In the genomic region with DNA sequence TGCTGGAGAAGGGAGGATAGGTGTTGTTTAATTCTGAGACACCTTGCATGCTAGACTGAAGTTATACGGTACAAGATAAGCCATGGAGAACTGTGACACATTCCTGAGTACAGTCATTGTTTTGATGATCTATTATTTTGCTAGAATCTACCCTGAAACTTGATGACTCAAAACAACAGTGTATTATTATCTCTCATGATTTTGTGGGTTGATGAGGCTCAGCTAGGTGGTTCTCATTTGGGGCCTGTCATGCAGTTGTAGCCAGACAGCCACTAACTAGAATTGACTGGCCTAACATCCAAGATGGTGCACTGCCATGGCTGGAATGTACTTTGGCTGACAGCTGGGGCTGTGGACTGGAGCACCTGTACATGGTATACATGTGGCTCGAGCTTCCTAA, we compare ENCODE assay signal across 20 cellular contexts. TPM values are rescaled to one million over a fixed set of nuclear protein-coding genes. Genes with fewer than 3 reads are reported as not detected.
DNase-seq lines count a peak whose midpoint lies in the region; ATAC-seq and TF ChIP-seq lines count a peak whose summit lies in the region.
"Had no signal": no experiment of that assay in that cellular context is flagged by ENCODE, and none has a peak within 500 bp of the region (broad histone marks: within the 10 kb centered on the region; RNA-seq: fewer than 3 reads in every experiment).

No MANE protein-coding gene starts in this region.

- H3K4me1 Mint-ChIP-seq in activated CD4-positive, alpha-beta T cell treated with anti-CD3 and anti-CD28 coated beads, Interleukin-2, amount 10 ng/mL, durations not matched to agents 24 days and 14 days: peaks cover 19% of the 10 kb centered on the region
- peaks cover 23% of the 10 kb centered on the region for H3K4me1 Mint-ChIP-seq in activated CD4-positive, alpha-beta T cell treated with anti-CD3 and anti-CD28 coated beads, Interleukin-2, amount 10 ng/mL, durations not matched to agents 7 days and 5 days
- peaks cover 11% of the 10 kb centered on the region in 2 experiments for H3K4me1 Mint-ChIP-seq in H9
- H3K4me1 Mint-ChIP-seq in activated naive CD8-positive, alpha-beta T cell (ENCODE audit: low read depth): peaks cover 34% of the 10 kb centered on the region

- H4K20me1 ChIP-seq in H9 (ENCODE audit: control insufficient read depth, insufficient read depth, insufficient read length): no peaks in the 10 kb centered on the region

- H3K27ac Mint-ChIP-seq in activated CD4-positive, alpha-beta T cell treated with anti-CD3 and anti-CD28 coated beads, Interleukin-2, amount 10 ng/mL, durations not matched to agents 24 days and 14 days: peak overlapping the region; percentile 73
- no peak overlapping the region for H3K27ac Mint-ChIP-seq in activated CD4-positive, alpha-beta T cell treated with anti-CD3 and anti-CD28 coated beads, Interleukin-2, amount 10 ng/mL, durations not matched to agents 7 days and 5 days
- no peak overlapping the region for H3K27ac Mint-ChIP-seq in H9
- H3K27ac Mint-ChIP-seq in activated naive CD8-positive, alpha-beta T cell: peak overlapping the region; percentile 96
- H3K27ac Mint-ChIP-seq: type B pancreatic cell had no signal

- CTCF ChIA-PET in activated CD4-positive, alpha-beta T cell treated with anti-CD3 and anti-CD28 coated beads, Interleukin-2, amount 10 ng/mL, durations not matched to agents 7 days and 5 days (lab: Charles Lee): interaction anchor here (0.6 to 1.2 kb wide), 5 partner anchors 11 to 54 kb away, joined by 3 to 4 read pairs (median 3); no protein-coding TSS in a partner anchor

- no peak overlapping the region; the same call in 1 of the 2 replicates for H3K14ac ChIP-seq in H9 (ENCODE audit: insufficient read depth, low read length)

- intact Hi-C loops in activated CD4-positive, alpha-beta T cell treated with anti-CD3 and anti-CD28 coated beads, Interleukin-2, amount 10 ng/mL, durations not matched to agents 24 days and 14 days (cut with micrococcal nuclease): loop anchor here (2.0 to 5.0 kb wide), 4 partner anchors 22 to 230 kb away; no protein-coding TSS in a partner anchor

- no peak overlapping the region for H2BK15ac ChIP-seq in H9 (ENCODE audit: low read depth, low read length)

- no peak overlapping the region for H3K9ac ChIP-seq in H9 (ENCODE audit: extremely low read depth, insufficient read length, low read length)

- H2BK5ac ChIP-seq in H9 (ENCODE audit: insufficient read length, low read length): no peak overlapping the region

- no peaks in the 10 kb centered on the region for H3K4me1 ChIP-seq in H9 (ENCODE audit: insufficient read depth, low read length)

- no peak for TF ChIP-seq CTCF in H9 (conservative IDR thresholded peaks at IDR 0.05)

- no peak overlapping the region for H3K27ac ChIP-seq in H9 (ENCODE audit: insufficient read length, low read depth, low read length)
- H3K27ac ChIP-seq: gastroesophageal sphincter, SJSA1 had no signal

- no peak overlapping the region for H4K91ac ChIP-seq in H9 (ENCODE audit: insufficient read length, low read depth, low read length)

- H3K23ac ChIP-seq in H9 (ENCODE audit: insufficient read length, low read depth, low read length): no peak overlapping the region

- H3K4ac ChIP-seq in H9 (ENCODE audit: low read depth, low read length): no peak overlapping the region

- H3K18ac ChIP-seq in H9 (ENCODE audit: insufficient read length, low read depth, low read length): no peak overlapping the region

- peaks cover 4% of the 10 kb centered on the region for H3K36me3 Mint-ChIP-seq in activated CD4-positive, alpha-beta T cell treated with anti-CD3 and anti-CD28 coated beads, Interleukin-2, amount 10 ng/mL, durations not matched to agents 24 days and 14 days (ENCODE audit: low read depth)
- H3K36me3 Mint-ChIP-seq in activated CD4-positive, alpha-beta T cell treated with anti-CD3 and anti-CD28 coated beads, Interleukin-2, amount 10 ng/mL, durations not matched to agents 7 days and 5 days (ENCODE audit: low read depth): peaks cover 2% of the 10 kb centered on the region
- no peaks in the 10 kb centered on the region for H3K36me3 Mint-ChIP-seq in H9 (ENCODE audit: insufficient read depth in 1 of 3, low read depth in 3 of 3)
- peaks cover 6% of the 10 kb centered on the region for H3K36me3 Mint-ChIP-seq in activated naive CD8-positive, alpha-beta T cell
- H3K36me3 Mint-ChIP-seq: type B pancreatic cell had no signal

- H3K4me3 Mint-ChIP-seq in activated CD4-positive, alpha-beta T cell treated with anti-CD3 and anti-CD28 coated beads, Interleukin-2, amount 10 ng/mL, durations not matched to agents 24 days and 14 days: no peak overlapping the region
- H3K4me3 Mint-ChIP-seq in activated CD4-positive, alpha-beta T cell treated with anti-CD3 and anti-CD28 coated beads, Interleukin-2, amount 10 ng/mL, durations not matched to agents 7 days and 5 days: no peak overlapping the region
- no peak overlapping the region for H3K4me3 Mint-ChIP-seq in H9
- no peak overlapping the region for H3K4me3 Mint-ChIP-seq in activated naive CD8-positive, alpha-beta T cell
- H3K4me3 Mint-ChIP-seq: CD4-positive, alpha-beta memory T cell; type B pancreatic cell had no signal

- H3K23me2 ChIP-seq in H9 (ENCODE audit: insufficient read length, low read depth, low read length, poor library complexity, severe bottlenecking): no peaks in the 10 kb centered on the region

- H3K27me3 Mint-ChIP-seq in activated CD4-positive, alpha-beta T cell treated with anti-CD3 and anti-CD28 coated beads, Interleukin-2, amount 10 ng/mL, durations not matched to agents 24 days and 14 days: peaks cover 26% of the 10 kb centered on the region
- H3K27me3 Mint-ChIP-seq in activated CD4-positive, alpha-beta T cell treated with anti-CD3 and anti-CD28 coated beads, Interleukin-2, amount 10 ng/mL, durations not matched to agents 7 days and 5 days: peaks cover 14% of the 10 kb centered on the region
- peaks cover 32% of the 10 kb centered on the region for H3K27me3 Mint-ChIP-seq in H9 (ENCODE audit: low read depth)
- peaks cover 4% of the 10 kb centered on the region for H3K27me3 Mint-ChIP-seq in activated naive CD8-positive, alpha-beta T cell
- H3K27me3 Mint-ChIP-seq: type B pancreatic cell had no signal

- no peaks in the 10 kb centered on the region; the same call in 1 of the 2 replicates for H3K27me3 ChIP-seq in H9 (ENCODE audit: insufficient read depth, low read length)
- H3K27me3 ChIP-seq: gastroesophageal sphincter, MG63, SJSA1 had no signal

- H2BK12ac ChIP-seq in H9 (ENCODE audit: insufficient read length, low read depth, low read length): peak overlapping the region; percentile 14

- H4K8ac ChIP-seq in H9 (replicated peaks; ENCODE audit: insufficient read length, low read depth, low read length): no peak overlapping the region

- H2AK5ac ChIP-seq in H9 (ENCODE audit: insufficient read length, low read length): no peak overlapping the region

- POLR2A ChIA-PET in activated CD4-positive, alpha-beta T cell treated with anti-CD3 and anti-CD28 coated beads, Interleukin-2, amount 10 ng/mL, durations not matched to agents 7 days and 5 days (lab: Charles Lee): no interaction called here

- no peak overlapping the region for H3T11ph ChIP-seq in H9 (ENCODE audit: low read length)

- no peaks in the 10 kb centered on the region for H3K9me3 ChIP-seq in H9 (ENCODE audit: control insufficient read depth, low read depth, low read length)
- H3K9me3 ChIP-seq: gastroesophageal sphincter, MG63 had no signal

- H2BK120ac ChIP-seq in H9 (ENCODE audit: low read depth, low read length, poor library complexity, severe bottlenecking): no peak overlapping the region

- peaks cover 23% of the 10 kb centered on the region for H3K9me3 Mint-ChIP-seq in activated CD4-positive, alpha-beta T cell treated with anti-CD3 and anti-CD28 coated beads, Interleukin-2, amount 10 ng/mL, durations not matched to agents 24 days and 14 days
- H3K9me3 Mint-ChIP-seq in activated CD4-positive, alpha-beta T cell treated with anti-CD3 and anti-CD28 coated beads, Interleukin-2, amount 10 ng/mL, durations not matched to agents 7 days and 5 days: peaks cover 11% of the 10 kb centered on the region
- 0 out of 5 replicates have a peak, but pooled peaks cover 0 to 2% of the 10 kb centered on the region in 2 experiments for H3K9me3 Mint-ChIP-seq in H9
- peaks cover 6% of the 10 kb centered on the region for H3K9me3 Mint-ChIP-seq in activated naive CD8-positive, alpha-beta T cell (ENCODE audit: low read depth)

- WGBS in H9 (ENCODE audit: extremely low coverage, insufficient read length, low lambda C conversion rate): no CpG with 5 or more reads among the region's 2 CpGs

- H2AFZ ChIP-seq in H9 (ENCODE audit: low read length): no peak overlapping the region

- no peak overlapping the region for H2BK20ac ChIP-seq in H9 (ENCODE audit: low read depth, low read length, poor library complexity, severe bottlenecking)

- no peaks in the 10 kb centered on the region for H3K79me1 ChIP-seq in H9 (ENCODE audit: insufficient read depth, low read depth, low read length, poor library complexity, severe bottlenecking)

- no peaks in the 10 kb centered on the region for H3K79me2 ChIP-seq in H9 (ENCODE audit: insufficient read depth, low read length)

- ATAC-seq in HG02642 (IDR thresholded peaks at IDR 0.05; ENCODE audit: poor library complexity, unreplicated experiment) (no peak), GM19455 (IDR thresholded peaks at IDR 0.05; ENCODE audit: unreplicated experiment) (no peak)
- ATAC-seq: gastroesophageal sphincter, left ventricle myocardium superior, PC-3 had no signal

- DNase-seq in activated CD4-positive, alpha-beta T cell treated with anti-CD3 and anti-CD28 coated beads, Interleukin-2, amount 10 ng/mL, durations not matched to agents 24 days and 14 days: no peak
- no peak for DNase-seq in activated CD4-positive, alpha-beta T cell treated with anti-CD3 and anti-CD28 coated beads, Interleukin-2, amount 10 ng/mL, durations not matched to agents 7 days and 5 days
- DNase-seq in H9 (no peak), NCI-H2196 (lab: John Stamatoyannopoulos, UW; ENCODE audit: unreplicated experiment) (no peak)
- peak; percentile 70 for DNase-seq in stimulated activated CD4-positive, alpha-beta T cell treated with anti-CD3 and anti-CD28 coated beads, Interleukin-4, amount 100 ng/mL, for 24 hours
- DNase-seq: CD4-positive, alpha-beta memory T cell; left ventricle myocardium superior; MG63; NCI-H2029 treated with DMSO at 0.1 percent for 48 hours; NCI-H526; PC-3; small intestine; T-helper 9 cell had no signal

- no peak overlapping the region for H3K4me2 ChIP-seq in H9 (ENCODE audit: insufficient read depth, insufficient read length, low read length)

- H4K5ac ChIP-seq in H9 (ENCODE audit: insufficient read length, low read depth, low read length): no peak overlapping the region

- no peak overlapping the region for H3K56ac ChIP-seq in H9 (ENCODE audit: insufficient read length, low read depth, low read length)

RNA-seq across cellular contexts. Expression of gene IL1R1, which starts 5.4 kb away (rescaled TPM):
- total RNA-seq in activated CD4-positive, alpha-beta T cell treated with anti-CD3 and anti-CD28 coated beads, Interleukin-2, amount 10 ng/mL, durations not matched to agents 24 days and 14 days: 1.7 and 2.2 TPM in 2 replicates
- 1 to 10 TPM in 1 of 2 experiments, under 1 TPM in 1; 0.81 to 1.3 TPM for total RNA-seq in activated CD4-positive, alpha-beta T cell treated with anti-CD3 and anti-CD28 coated beads, Interleukin-2, amount 10 ng/mL, durations not matched to agents 7 days and 5 days
- total RNA-seq in H9 (2021): 0.39 and 0.46 TPM in 2 replicates

RNA-seq across cellular contexts. Expression of gene IL1RL2, which starts 49.7 kb away (rescaled TPM):
- 0.09 and 0.12 TPM in 2 replicates for total RNA-seq in activated CD4-positive, alpha-beta T cell treated with anti-CD3 and anti-CD28 coated beads, Interleukin-2, amount 10 ng/mL, durations not matched to agents 24 days and 14 days
- total RNA-seq in activated CD4-positive, alpha-beta T cell treated with anti-CD3 and anti-CD28 coated beads, Interleukin-2, amount 10 ng/mL, durations not matched to agents 7 days and 5 days: not detected
- not detected in 2 replicates for total RNA-seq in H9 (2021)
- total RNA-seq: A673, left ventricle myocardium superior, SJSA1 had no signal

Comparison
In these comparisons a context has a peak if more than half of its experiments do, and no peak if none do; other contexts are left out.
1. H3K27ac Mint-ChIP-seq: peak in activated CD4-positive, alpha-beta T cell treated with anti-CD3 and anti-CD28 coated beads, Interleukin-2, amount 10 ng/mL, durations not matched to agents 24 days and 14 days (single experiment) and activated naive CD8-positive, alpha-beta T cell (single experiment); none in activated CD4-positive, alpha-beta T cell treated with anti-CD3 and anti-CD28 coated beads, Interleukin-2, amount 10 ng/mL, durations not matched to agents 7 days and 5 days (single experiment) and H9 (0 of 3).